ENCODE assay signal across 12 cellular contexts in the genomic region with DNA sequence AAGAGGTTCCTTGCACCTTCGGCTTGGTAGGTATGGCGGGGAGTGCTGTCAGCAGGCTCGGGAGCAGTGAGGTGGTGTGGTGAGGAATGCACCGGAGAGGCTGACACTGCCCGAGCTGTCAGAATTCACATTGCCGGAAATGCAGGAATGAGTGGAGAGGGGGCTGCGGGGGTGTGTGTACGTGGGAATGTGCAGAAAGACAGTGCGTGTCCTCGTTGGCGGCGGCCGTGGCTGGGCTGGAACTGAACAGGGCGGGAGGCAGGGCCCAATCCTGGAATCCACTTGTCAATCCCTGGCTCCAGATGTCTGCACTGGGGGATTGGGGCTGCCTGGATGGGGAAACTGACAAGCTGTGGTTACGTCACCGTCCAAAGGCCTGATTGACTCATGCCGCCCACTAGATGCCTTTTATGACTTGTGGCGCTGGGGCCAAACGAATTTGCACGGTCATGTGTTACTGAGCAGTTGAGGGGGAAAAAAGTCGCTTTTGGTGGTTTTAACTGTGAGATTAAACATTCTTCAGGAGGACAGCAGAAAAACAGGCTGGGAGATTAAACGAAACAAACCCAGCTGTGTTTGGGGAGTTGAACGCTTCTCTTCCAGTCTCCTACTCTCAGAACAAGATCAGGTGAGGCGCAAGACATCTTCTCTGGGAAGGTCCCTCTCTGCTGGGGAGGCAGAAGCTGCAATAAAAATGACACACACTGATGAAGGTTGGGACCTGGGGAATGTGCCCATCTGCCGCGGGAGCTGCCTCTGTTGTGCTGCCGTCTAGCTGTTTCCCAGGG.
DNase-seq lines count a peak whose midpoint lies in the region; ATAC-seq and TF ChIP-seq lines count a peak whose summit lies in the region.
"Had no signal": no experiment of that assay in that cellular context is flagged by ENCODE, and none has a peak within 500 bp of the region (broad histone marks: within the 10 kb centered on the region; RNA-seq: fewer than 3 reads in every experiment).

No MANE protein-coding gene starts in this region.

- H3K4me1 ChIP-seq in colonic mucosa (no peaks in the 10 kb centered on the region), aorta (ENCODE audit: control insufficient read depth in 1 of 2, insufficient read depth in 2 of 2, low read length in 2 of 2) (no peaks in the 10 kb centered on the region)

- H3K36me3 ChIP-seq in colonic mucosa (no peaks in the 10 kb centered on the region), aorta (ENCODE audit: control insufficient read depth in 1 of 2, insufficient read depth in 2 of 2, low read length in 1 of 2) (no peaks in the 10 kb centered on the region)
- H3K36me3 ChIP-seq: BLaER1, WERI-Rb-1 had no signal

- H3K27ac ChIP-seq in colonic mucosa (no peak overlapping the region), aorta (ENCODE audit: low read depth in 1 of 2, low read length in 2 of 2) (no peak overlapping the region)
- H3K27ac ChIP-seq: BLaER1, WERI-Rb-1 had no signal

- TF ChIP-seq CTCF in colonic mucosa (IDR thresholded peaks at IDR 0.05), result no peak

- no peaks in the 10 kb centered on the region for H3K9me3 ChIP-seq in colonic mucosa
- H3K9me3 ChIP-seq in aorta (ENCODE audit: control insufficient read depth, low read length), result no peaks in the 10 kb centered on the region
- H3K9me3 ChIP-seq: BLaER1 had no signal

- no peak overlapping the region for H3K9ac ChIP-seq in colonic mucosa (ENCODE audit: low read depth in 2 of 2, low read length in 2 of 2)
- H3K9ac ChIP-seq: BLaER1 had no signal

- DNase-seq in Right ventricle myocardium inferior (ENCODE audit: missing footprints), result no peak
- no peak for DNase-seq in cardiac septum (ENCODE audit: low spot score)
- DNase-seq in colonic mucosa, result peak; percentile 23
- peak; percentile 8 to 80 for DNase-seq in lung microvascular endothelial cell (ENCODE audit: low read depth in 2 of 2)
- DNase-seq in aorta, result peak; percentile 62 to 91
- DNase-seq in activated gamma-delta T cell treated with Interleukin-2 at 50 U/mL for 16 hours, result no peak
- no peak for DNase-seq in GF-D8 (lab: John Stamatoyannopoulos, UW)
- DNase-seq: NCI-H510A; stimulated activated CD4-positive, alpha-beta T cell treated with anti-CD3 and anti-CD28 coated beads, Interleukin-2, amount 100 ng/mL, for 24 hours; WERI-Rb-1 had no signal

- intact Hi-C loops in Right ventricle myocardium inferior (cut with DNase I), result no loop called here
- intact Hi-C loops in cardiac septum (cut with DNase I), result no loop called here
- intact Hi-C loops in colonic mucosa (cut with DNase I), result no loop called here
- intact Hi-C loops in aorta (cut with DNase I), result no loop called here

- WGBS in aorta, 2 donors, result 74 to 76% methylated on average over 27 of the region's 27 CpGs

- no peaks in the 10 kb centered on the region for H3K27me3 ChIP-seq in colonic mucosa
- no peaks in the 10 kb centered on the region for H3K27me3 ChIP-seq in aorta (ENCODE audit: control insufficient read depth in 1 of 2, insufficient read depth in 2 of 2, low read length in 1 of 2)
- H3K27me3 ChIP-seq: BLaER1 had no signal

- H3K4me3 ChIP-seq in colonic mucosa (no peak overlapping the region), aorta (ENCODE audit: low read length in 2 of 2) (no peak overlapping the region)
- H3K4me3 ChIP-seq: BLaER1 had no signal

- ATAC-seq in Right ventricle myocardium inferior (peak; percentile 32), aorta (ENCODE audit: low FRiP score) (peak; percentile 64), GM21515 (IDR thresholded peaks at IDR 0.05; ENCODE audit: unreplicated experiment) (no peak)

Comparison
In these comparisons a context has a peak if more than half of its experiments do, and no peak if none do; other contexts are left out.
1. DNase-seq: peak in colonic mucosa (single experiment), lung microvascular endothelial cell (2 of 2) and aorta (2 of 2); none in Right ventricle myocardium inferior (single experiment), cardiac septum (single experiment), activated gamma-delta T cell treated with Interleukin-2 at 50 U/mL for 16 hours (single experiment) and GF-D8 (single experiment).